Comparison of ENCODE assay signal across 9 cellular contexts in the genomic region with DNA sequence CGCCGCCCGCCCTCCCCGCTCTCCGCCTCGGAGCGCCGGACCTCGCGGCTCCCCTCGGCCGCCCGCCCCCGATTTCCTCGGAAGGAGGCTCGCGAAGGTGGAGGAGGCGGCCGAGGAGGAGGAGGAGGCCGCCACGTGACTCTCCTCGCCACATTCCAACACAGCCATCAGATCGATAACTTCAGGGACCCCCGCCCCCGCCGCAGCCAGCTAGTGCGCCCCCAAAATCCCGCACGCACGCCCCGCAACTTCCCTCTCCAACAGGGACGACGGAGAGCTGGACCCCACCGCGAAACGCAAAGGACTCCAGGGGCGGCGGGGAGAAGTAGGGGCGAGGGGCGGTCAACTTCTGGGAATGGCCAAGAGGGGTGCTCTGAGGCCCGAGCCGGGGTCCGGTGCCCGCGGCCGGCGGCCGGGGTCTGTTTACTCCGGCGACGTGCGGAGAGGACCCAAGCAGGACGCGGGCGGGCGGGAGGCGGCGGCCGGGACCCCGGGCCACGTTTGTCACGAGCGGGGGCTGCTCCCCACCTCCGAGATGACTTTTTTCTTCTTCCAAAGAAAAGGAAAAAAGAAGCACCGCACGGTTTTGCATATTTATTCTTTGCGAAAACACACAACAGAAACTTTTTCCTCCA. TPM values are rescaled to one million over a fixed set of nuclear protein-coding genes. Genes with fewer than 3 reads are reported as not detected.
DNase-seq lines count a peak whose midpoint lies in the region; ATAC-seq, FAIRE-seq and TF ChIP-seq lines count a peak whose summit lies in the region.
"Had no signal": no experiment of that assay in that cellular context is flagged by ENCODE, and none has a peak within 500 bp of the region (broad histone marks: within the 10 kb centered on the region; RNA-seq: fewer than 3 reads in every experiment).

No MANE protein-coding gene starts in this region.

- 4% methylated on average over 5 of the region's 67 CpGs for whole genome bisulfite sequencing in A549 (ENCODE audit: missing lambda C conversion rate)
- WGBS in suprapubic skin: under 1% methylated on average over 40 of the region's 67 CpGs

- DNase-seq in A549 (ENCODE audit: low read depth in 1 of 2, low spot score in 1 of 2) (no peak), HT1080 (ENCODE audit: low read depth) (peak; percentile 23), MCF 10A (ENCODE audit: unreplicated experiment) (no peak), left lung (peak; percentile 34 to 80), suprapubic skin (ENCODE audit: low spot score in 2 of 2) (peak; percentile 70 to 80), NCI-H446 (lab: John Stamatoyannopoulos, UW) (no peak)
- DNase-seq in activated CD4-positive, alpha-beta T cell treated with anti-CD3 and anti-CD28 coated beads, Interleukin-2, amount 50 U/mL, for 1 hour: no peak

- no peaks in the 10 kb centered on the region for H3K36me3 Mint-ChIP-seq in MCF 10A (ENCODE audit: insufficient read depth, unreplicated experiment)

- intact Hi-C loops in MCF 10A (cut with micrococcal nuclease): loop anchor here (5.0 kb wide), 1 partner anchor 953 kb away; a partner anchor contains a TSS
- intact Hi-C loops in left lung (cut with DNase I): loop anchor here in 1 of 2 donors (10.0 kb wide), 1 partner anchor 115 kb away; no protein-coding TSS in a partner anchor

- TF ChIP-seq EP300 in A549 (IDR thresholded peaks at IDR 0.05) (no peak), suprapubic skin (IDR thresholded peaks at IDR 0.05) (no peak)

- no peaks in the 10 kb centered on the region for H3K9me3 ChIP-seq in A549
- no peaks in the 10 kb centered on the region for H3K9me3 ChIP-seq in left lung
- no peaks in the 10 kb centered on the region for H3K9me3 ChIP-seq in suprapubic skin

- BruUV-seq in MCF 10A (replicated peaks; lab: Mats Ljungman, UMichigan): no TSS peak

- POLR2A ChIA-PET in A549 (lab: Yijun Ruan, JAX) (no interaction called here), MCF 10A (lab: Yijun Ruan, JAX) (no interaction called here)

- CTCF ChIA-PET in A549 (lab: Yijun Ruan, JAX): no interaction called here
- CTCF ChIA-PET in MCF 10A (lab: Yijun Ruan, JAX): no interaction called here

- H3K4me3 Mint-ChIP-seq in MCF 10A (ENCODE audit: unreplicated experiment): peak overlapping the region; percentile 75

- no peak for TF ChIP-seq POLR2A in A549 (IDR thresholded peaks at IDR 0.05; ENCODE audit: low read length)
- TF ChIP-seq POLR2A in suprapubic skin (IDR thresholded peaks at IDR 0.05): no peak
- TF ChIP-seq POLR2A in GM18505 (IDR thresholded peaks at IDR 0.05; ENCODE audit: borderline replicate concordance, extremely low read depth, insufficient read depth, insufficient read length): no peak

- no peak for ATAC-seq in A549
- ATAC-seq in left lung: no peak
- ATAC-seq in GM18505 (IDR thresholded peaks at IDR 0.05; ENCODE audit: unreplicated experiment): no peak

- no peak for FAIRE-seq in A549 (lab: Jason Lieb, UNC)
- FAIRE-seq: endometrium had no signal

- H3K27me3 ChIP-seq in left lung (peaks cover 6 to 82% of the 10 kb centered on the region in 2 donors), suprapubic skin (peaks cover 38% of the 10 kb centered on the region)

- H3K36me3 ChIP-seq in left lung (no peaks in the 10 kb centered on the region), suprapubic skin (no peaks in the 10 kb centered on the region)

- peak overlapping the region; percentile 97 for H3K4me2 ChIP-seq in A549

- no peak for TF ChIP-seq RAD21 in A549 (conservative IDR thresholded peaks at IDR 0.05 in 1 of 2, IDR thresholded peaks at IDR 0.05 in 1 of 2)

- H3K9me3 Mint-ChIP-seq in MCF 10A (ENCODE audit: unreplicated experiment): no peaks in the 10 kb centered on the region

- H3K27ac ChIP-seq in A549 (no peak overlapping the region), left lung (peak overlapping the region; percentile 78 to 87), suprapubic skin (peak overlapping the region; percentile 96)

- peaks cover 5% of the 10 kb centered on the region for H3K4me1 Mint-ChIP-seq in MCF 10A (ENCODE audit: insufficient read depth, unreplicated experiment)

- H3K4me1 ChIP-seq in A549: peaks cover 16% of the 10 kb centered on the region; the same call in 2 of the 3 replicates
- peaks cover 0 to 25% of the 10 kb centered on the region in 2 donors for H3K4me1 ChIP-seq in left lung
- H3K4me1 ChIP-seq in suprapubic skin: peaks cover 33% of the 10 kb centered on the region

- H3K4me3 ChIP-seq in A549 (peak overlapping the region; percentile 35; the same call in 2 of the 3 replicates), left lung (peak overlapping the region; percentile 49 to 63), suprapubic skin (peak overlapping the region; percentile 55)

- no peak for TF ChIP-seq CTCF in A549 (IDR thresholded peaks at IDR 0.05)
- TF ChIP-seq CTCF in MCF 10A (IDR thresholded peaks at IDR 0.05; ENCODE audit: unreplicated experiment): no peak
- no peak for TF ChIP-seq CTCF in left lung (IDR thresholded peaks at IDR 0.05)
- TF ChIP-seq CTCF in suprapubic skin (IDR thresholded peaks at IDR 0.05): no peak

- H3K27ac Mint-ChIP-seq in MCF 10A (ENCODE audit: low read depth, unreplicated experiment): no peak overlapping the region

- peaks cover 68% of the 10 kb centered on the region for H3K27me3 Mint-ChIP-seq in MCF 10A (ENCODE audit: insufficient read depth, unreplicated experiment)

TF ChIP-seq in A549, 52 proteins besides CTCF, POLR2A, EP300 and RAD21:
- TF ChIP-seq CHD2 (IDR thresholded peaks at IDR 0.05; ENCODE audit: low read length, partially characterized antibody) (no peak), NFE2L2 (conservative IDR thresholded peaks at IDR 0.05; ENCODE audit: low read length) (no peak), ESRRA (IDR thresholded peaks at IDR 0.05; ENCODE audit: borderline replicate concordance, low read length) (no peak), HOXA7 (CRISPR knock-in tag; IDR thresholded peaks at IDR 0.05) (no peak), CBX2 (IDR thresholded peaks at IDR 0.05; ENCODE audit: borderline replicate concordance, low read depth) (no peak), JUNB (IDR thresholded peaks at IDR 0.05) (no peak)

RNA-seq across cellular contexts. Expression of a gene that starts 1.9 kb away (rescaled TPM):
- polyA plus RNA-seq in A549 (2011; rRNA removed): not detected in 2 replicates
- not detected in 2 replicates for polyA plus RNA-seq in A549 (2012; cell fraction: cytosol; rRNA removed)
- polyA plus RNA-seq in A549 (2012; cell fraction: nucleus; rRNA removed): 0.05 TPM in 1 of 2 replicates, not detected in the other
- polyA plus RNA-seq in A549 (2017; fragmentation: RNase III; extraction: RNeasy Plus Mini Kit Qiagen cat#74134 plus additional on column Dnase treatment): not detected in 3 replicates
- polyA minus RNA-seq in A549 (2011; rRNA and poly(A)+ RNA removed): not detected in 2 replicates
- total RNA-seq in HT1080 (2014; rRNA removed; shearing (Covaris generic)): 17.5 and 19.9 TPM in 2 replicates
- 13.4 and 31.0 TPM in 2 replicates for polyA plus RNA-seq in HT1080 (2015; cell fraction: cytosol; rRNA removed)
- 14.4 and 16.2 TPM in 2 replicates for polyA plus RNA-seq in HT1080 (2015; cell fraction: nucleus; rRNA removed)
- not detected in 2 replicates for total RNA-seq in MCF 10A (2022)
- total RNA-seq in left lung: 10 to 100 TPM; 16.6 to 30.2 TPM
- total RNA-seq in suprapubic skin: 10 to 100 TPM in 2 of 4 donors, 1 to 10 TPM in 2; 6.4 to 13.2 (median 10.1) TPM

Comparison
In these comparisons a context has a peak if more than half of its experiments do, and no peak if none do; other contexts are left out.
1. DNase-seq: peak in HT1080 (single experiment), left lung (2 of 2) and suprapubic skin (2 of 2); none in A549 (0 of 2), MCF 10A (single experiment), activated CD4-positive, alpha-beta T cell treated with anti-CD3 and anti-CD28 coated beads, Interleukin-2, amount 50 U/mL, for 1 hour (single experiment) and NCI-H446 (0 of 2).
2. H3K27ac ChIP-seq: peak in left lung (2 of 2) and suprapubic skin (single experiment); none in A549 (0 of 2).
3. Peak in every context shown above with its lines, with median percentiles within 50 percentile points of each other: H3K4me3 ChIP-seq.